8 cellular contexts compared by ENCODE assay signal in the genomic region with DNA sequence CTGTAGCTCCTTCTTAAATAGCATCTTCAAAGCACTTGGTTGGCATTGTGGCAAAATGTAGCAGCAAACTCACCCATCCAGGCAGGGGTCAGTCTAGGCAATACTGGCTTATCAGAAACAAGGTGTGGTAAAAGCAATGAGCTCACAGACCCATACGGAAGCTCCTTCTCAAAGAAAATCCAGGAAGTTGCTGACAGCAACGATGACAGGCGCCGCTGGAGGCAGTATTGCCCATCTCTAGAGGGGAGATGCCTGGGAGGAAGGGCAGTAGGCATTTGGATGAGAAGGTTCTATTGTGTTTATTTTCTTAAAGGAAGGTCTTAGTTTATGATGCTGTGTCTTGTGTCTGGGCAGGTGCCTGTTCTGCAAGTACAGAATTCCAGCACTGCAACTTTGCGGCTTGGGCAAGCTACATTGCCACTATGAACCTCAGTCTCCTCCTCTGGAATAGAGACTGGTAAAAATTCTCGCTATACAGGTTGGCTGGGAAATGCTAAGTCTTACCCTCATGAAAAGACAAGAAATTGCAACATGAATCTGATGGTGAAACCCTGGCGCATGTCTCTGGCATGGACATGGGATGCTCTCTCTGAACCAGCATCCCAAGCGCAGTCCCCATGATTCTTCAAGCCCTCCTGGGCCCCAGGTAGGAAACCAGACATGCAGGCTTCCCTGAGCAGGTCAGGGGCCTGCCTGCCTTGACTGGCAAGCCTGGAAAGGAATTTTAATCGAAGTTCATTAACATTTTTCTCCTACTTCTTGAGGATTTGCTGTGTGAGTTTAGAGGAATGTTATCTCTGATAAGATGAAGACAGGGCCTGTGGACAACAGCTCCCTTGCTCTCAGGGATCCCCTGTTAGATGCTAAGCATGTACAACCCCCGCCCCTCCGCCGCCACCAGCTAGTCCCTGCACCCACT.
DNase-seq lines count a peak whose midpoint lies in the region; ATAC-seq and TF ChIP-seq lines count a peak whose summit lies in the region.

No MANE protein-coding gene starts in this region.

- POLR2A ChIA-PET in activated CD8-positive, alpha-beta T cell treated with anti-CD3 and anti-CD28 coated beads for 36 hours (lab: Charles Lee) = interaction anchor here (1.6 kb wide), 1 partner anchor 28 kb away, joined by 3 read pairs; no protein-coding TSS in a partner anchor
- POLR2A ChIA-PET in T-cell (lab: Charles Lee) = no interaction called here

- H3K9me3 Mint-ChIP-seq in activated CD8-positive, alpha-beta T cell treated with anti-CD3 and anti-CD28 coated beads for 36 hours = no peaks in the 10 kb centered on the region
- no peaks in the 10 kb centered on the region for H3K9me3 Mint-ChIP-seq in T-cell

- no peak overlapping the region for H3K27ac Mint-ChIP-seq in activated CD8-positive, alpha-beta T cell treated with anti-CD3 and anti-CD28 coated beads for 36 hours
- H3K27ac Mint-ChIP-seq in T-cell = no peak overlapping the region

- no peak for TF ChIP-seq POLR2A in tibial nerve (IDR thresholded peaks at IDR 0.05)

- peak; percentile 53 for ATAC-seq in activated CD8-positive, alpha-beta T cell treated with anti-CD3 and anti-CD28 coated beads for 36 hours
- ATAC-seq in HG02884 (IDR thresholded peaks at IDR 0.05; ENCODE audit: unreplicated experiment) (no peak), T-cell (replicated peaks in 1 of 4) (no peak)

- peak; percentile 24 for TF ChIP-seq CTCF in activated CD8-positive, alpha-beta T cell treated with anti-CD3 and anti-CD28 coated beads for 36 hours (IDR thresholded peaks at IDR 0.05)
- TF ChIP-seq CTCF in tibial nerve (IDR thresholded peaks at IDR 0.05) = peak in 3 of 5 experiments; percentile 8 to 22 (median 21)

- no peaks in the 10 kb centered on the region for H3K27me3 Mint-ChIP-seq in activated CD8-positive, alpha-beta T cell treated with anti-CD3 and anti-CD28 coated beads for 36 hours
- H3K27me3 Mint-ChIP-seq in T-cell = peaks cover 0 to 1% of the 10 kb centered on the region in 2 donors

- peak; percentile 76 for DNase-seq in DMS 273 (lab: John Stamatoyannopoulos, UW; ENCODE audit: unreplicated experiment)
- no peak for DNase-seq in DMS 273 treated with DMSO at 0.1 percent for 48 hours (lab: John Stamatoyannopoulos, UW)
- DNase-seq in HuH-7 (ENCODE audit: low spot score) = peak; percentile 67
- DNase-seq in activated CD8-positive, alpha-beta T cell treated with anti-CD3 and anti-CD28 coated beads for 36 hours = peak; percentile 46
- peak; percentile 78 for DNase-seq in iPS-NIHi7 (ENCODE audit: extremely low spot score)
- peak in 1 of 2 donors; percentile 13 for DNase-seq in tibial nerve (ENCODE audit: low spot score in 2 of 2)
- no peak for DNase-seq in T-cell

- WGBS in tibial nerve, 2 donors = 67 to 72% methylated on average over 12 of the region's 12 CpGs

- CTCF ChIA-PET in activated CD8-positive, alpha-beta T cell treated with anti-CD3 and anti-CD28 coated beads for 36 hours (lab: Charles Lee) = interaction anchor here (0.6 to 1.6 kb wide), 13 partner anchors 17 to 258 kb away, joined by 3 to 9 read pairs (median 4); no protein-coding TSS in a partner anchor
- CTCF ChIA-PET in T-cell (lab: Charles Lee) = no interaction called here

- no peaks in the 10 kb centered on the region for H3K4me1 ChIP-seq in tibial nerve

- no peaks in the 10 kb centered on the region for H3K36me3 ChIP-seq in tibial nerve

- H3K27me3 ChIP-seq in tibial nerve = no peaks in the 10 kb centered on the region

- intact Hi-C loops in activated CD8-positive, alpha-beta T cell treated with anti-CD3 and anti-CD28 coated beads for 36 hours (cut with micrococcal nuclease) = no loop called here

- H3K4me1 Mint-ChIP-seq in activated CD8-positive, alpha-beta T cell treated with anti-CD3 and anti-CD28 coated beads for 36 hours (ENCODE audit: low read depth) = no peaks in the 10 kb centered on the region
- H3K4me1 Mint-ChIP-seq in T-cell = no peaks in the 10 kb centered on the region

- no peak for TF ChIP-seq EP300 in tibial nerve (IDR thresholded peaks at IDR 0.05)

- no peak overlapping the region for H3K4me3 Mint-ChIP-seq in activated CD8-positive, alpha-beta T cell treated with anti-CD3 and anti-CD28 coated beads for 36 hours
- H3K4me3 Mint-ChIP-seq in T-cell = no peak overlapping the region

- H3K4me3 ChIP-seq in tibial nerve = no peak overlapping the region

- no peaks in the 10 kb centered on the region for H3K9me3 ChIP-seq in tibial nerve

- H3K36me3 Mint-ChIP-seq in activated CD8-positive, alpha-beta T cell treated with anti-CD3 and anti-CD28 coated beads for 36 hours (ENCODE audit: low read depth) = no peaks in the 10 kb centered on the region
- no peaks in the 10 kb centered on the region for H3K36me3 Mint-ChIP-seq in T-cell

- no peak overlapping the region for H3K27ac ChIP-seq in tibial nerve

Comparison
In these comparisons a context has a peak if more than half of its experiments do, and no peak if none do; other contexts are left out.
1. DNase-seq: peak in DMS 273 (single experiment), HuH-7 (single experiment), activated CD8-positive, alpha-beta T cell treated with anti-CD3 and anti-CD28 coated beads for 36 hours (single experiment) and iPS-NIHi7 (single experiment); none in DMS 273 treated with DMSO at 0.1 percent for 48 hours (single experiment) and T-cell (0 of 34).